In the genomic region with DNA sequence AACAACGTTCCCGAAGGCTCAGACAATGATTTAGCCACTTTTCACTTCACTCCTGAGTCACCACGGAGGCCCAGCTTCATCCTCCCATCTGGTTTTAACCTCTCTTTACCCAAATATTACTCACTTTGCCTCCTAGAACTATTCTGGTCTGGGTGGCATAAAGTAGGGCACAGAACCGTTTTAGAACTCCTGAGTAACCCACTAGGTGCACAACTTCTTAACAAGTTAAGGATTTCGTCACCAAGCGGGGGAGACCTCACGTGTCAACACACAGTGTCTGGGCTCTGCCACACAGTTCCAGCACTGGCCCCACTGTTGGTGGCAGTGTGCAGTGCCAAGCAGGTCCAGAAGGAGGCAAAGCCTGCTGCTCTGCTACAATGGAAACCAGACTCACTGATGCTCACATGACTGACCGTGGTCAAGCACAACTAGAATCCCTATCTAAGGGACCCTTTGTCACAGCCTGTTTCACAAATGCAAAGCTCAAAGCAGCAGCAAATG, we compare ENCODE assay signal across 12 cellular contexts.
DNase-seq lines count a peak whose midpoint lies in the region; ATAC-seq, FAIRE-seq and TF ChIP-seq lines count a peak whose summit lies in the region.
"Had no signal": no experiment of that assay in that cellular context is flagged by ENCODE, and none has a peak within 500 bp of the region (broad histone marks: within the 10 kb centered on the region; RNA-seq: fewer than 3 reads in every experiment).

No MANE protein-coding gene starts in this region.

- no peak overlapping the region for H3K4me2 ChIP-seq in SK-N-SH

- no peak overlapping the region for H2AFZ ChIP-seq in SK-N-SH (ENCODE audit: low read depth)

- H3K9me3 ChIP-seq in SK-N-SH, result no peaks in the 10 kb centered on the region

- DNase-seq in HT-29 (ENCODE audit: low spot score) (peak; percentile 2), SK-N-SH (no peak), frontal cortex (ENCODE audit: low spot score in 2 of 2) (peak; percentile 17 to 33), posterior cingulate gyrus (peak; percentile 43 to 95 (median 69)), mucosa of gallbladder (ENCODE audit: low spot score) (no peak), HPDE6-E6E7 (ENCODE audit: extremely low spot score) (no peak), natural killer cell (no peak)
- DNase-seq: activated CD4-positive, CD25-positive, alpha-beta regulatory T cell treated with anti-CD3 and anti-CD28 coated beads, Interleukin-2, amount 50 U/mL, for 72 hours; NCI-H2081 treated with DMSO at 0.1 percent for 48 hours; SHP77 treated with DMSO at 0.1 percent for 48 hours had no signal

- no peak overlapping the region for H3K4me3 ChIP-seq in SK-N-SH (ENCODE audit: low read depth in 2 of 2, low read length in 1 of 2)
- H3K4me3 ChIP-seq: coronary artery had no signal

- H3K27me3 ChIP-seq in SK-N-SH (ENCODE audit: insufficient read depth), result no peaks in the 10 kb centered on the region

- 54% methylated on average over 7 of the region's 8 CpGs for WGBS in SK-N-SH (ENCODE audit: low lambda C conversion rate)

- H3K9me3 Mint-ChIP-seq in natural killer cell, result no peaks in the 10 kb centered on the region

- no peaks in the 10 kb centered on the region for H4K20me1 ChIP-seq in SK-N-SH (ENCODE audit: insufficient read depth)

- peaks cover 0 to 3% of the 10 kb centered on the region in 2 experiments; a peak in 2 of 4 replicates for H3K4me1 ChIP-seq in SK-N-SH (ENCODE audit: control insufficient read depth in 1 of 2, insufficient read depth in 2 of 2, low read depth in 1 of 2, low read length in 1 of 2)

- peaks cover 0 to 11% of the 10 kb centered on the region in 2 donors for H3K4me1 Mint-ChIP-seq in natural killer cell

- no peak for FAIRE-seq in frontal cortex (lab: Jason Lieb, UNC)

- H3K79me2 ChIP-seq in SK-N-SH (ENCODE audit: insufficient read depth), result no peaks in the 10 kb centered on the region

- H3K9me2 ChIP-seq in SK-N-SH, result no peaks in the 10 kb centered on the region

- no peaks in the 10 kb centered on the region for H3K36me3 ChIP-seq in SK-N-SH (replicated peaks in 1 of 2; ENCODE audit: control insufficient read depth in 1 of 2, insufficient read depth in 2 of 2, low read length in 1 of 2)

- H3F3A ChIP-seq in SK-N-SH (replicated peaks; ENCODE audit: insufficient read depth), result no peaks in the 10 kb centered on the region

- no peaks in the 10 kb centered on the region for H3K36me3 Mint-ChIP-seq in natural killer cell

- CTCF ChIA-PET in SK-N-SH (lab: Yijun Ruan, JAX), result interaction anchor here (2.3 kb wide), 1 partner anchor 122 kb away, joined by 5 read pairs; a partner anchor contains a TSS

- H3K9ac ChIP-seq in SK-N-SH, result no peak overlapping the region

- H3K27ac ChIP-seq in SK-N-SH (ENCODE audit: low read depth in 2 of 2, low read length in 1 of 2), result no peak overlapping the region
- H3K27ac ChIP-seq: coronary artery had no signal

- peak; percentile 27 for TF ChIP-seq RAD21 in SK-N-SH (IDR thresholded peaks at IDR 0.05; ENCODE audit: low read length)

- H3K27ac Mint-ChIP-seq in natural killer cell, result no peak overlapping the region

- no peak for ATAC-seq in GM19328 (IDR thresholded peaks at IDR 0.05; ENCODE audit: unreplicated experiment)
- no peak for ATAC-seq in natural killer cell

- H3K4me3 Mint-ChIP-seq in natural killer cell, result no peak overlapping the region

- H3K27me3 Mint-ChIP-seq in natural killer cell (ENCODE audit: low read depth in 2 of 2), result peaks cover 15 to 42% of the 10 kb centered on the region in 2 donors

- TF ChIP-seq CTCF in SK-N-SH (IDR thresholded peaks at IDR 0.05) (no peak), natural killer cell (IDR thresholded peaks at IDR 0.05) (no peak)

- intact Hi-C loops in posterior cingulate gyrus (cut with DNase I), result loop anchor here (1.0 kb wide), 1 partner anchor 120 kb away; no protein-coding TSS in a partner anchor
- intact Hi-C loops in natural killer cell (cut with micrococcal nuclease), result no loop called here

- TF ChIP-seq EP300 in SK-N-SH (IDR thresholded peaks at IDR 0.05; ENCODE audit: borderline replicate concordance in 1 of 2, low read depth in 1 of 2, low read length in 1 of 2), result no peak

- POLR2A ChIA-PET in SK-N-SH (lab: Yijun Ruan, JAX), result no interaction called here

TF ChIP-seq in SK-N-SH, 30 proteins besides CTCF, POLR2A, EP300 and RAD21:
- TF ChIP-seq, protein P1, sequence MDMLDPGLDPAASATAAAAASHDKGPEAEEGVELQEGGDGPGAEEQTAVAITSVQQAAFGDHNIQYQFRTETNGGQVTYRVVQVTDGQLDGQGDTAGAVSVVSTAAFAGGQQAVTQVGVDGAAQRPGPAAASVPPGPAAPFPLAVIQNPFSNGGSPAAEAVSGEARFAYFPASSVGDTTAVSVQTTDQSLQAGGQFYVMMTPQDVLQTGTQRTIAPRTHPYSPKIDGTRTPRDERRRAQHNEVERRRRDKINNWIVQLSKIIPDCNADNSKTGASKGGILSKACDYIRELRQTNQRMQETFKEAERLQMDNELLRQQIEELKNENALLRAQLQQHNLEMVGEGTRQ (IDR thresholded peaks at IDR 0.05; ENCODE audit: borderline replicate concordance, low read depth, low read length), result no peak
- TF ChIP-seq, protein P2, sequence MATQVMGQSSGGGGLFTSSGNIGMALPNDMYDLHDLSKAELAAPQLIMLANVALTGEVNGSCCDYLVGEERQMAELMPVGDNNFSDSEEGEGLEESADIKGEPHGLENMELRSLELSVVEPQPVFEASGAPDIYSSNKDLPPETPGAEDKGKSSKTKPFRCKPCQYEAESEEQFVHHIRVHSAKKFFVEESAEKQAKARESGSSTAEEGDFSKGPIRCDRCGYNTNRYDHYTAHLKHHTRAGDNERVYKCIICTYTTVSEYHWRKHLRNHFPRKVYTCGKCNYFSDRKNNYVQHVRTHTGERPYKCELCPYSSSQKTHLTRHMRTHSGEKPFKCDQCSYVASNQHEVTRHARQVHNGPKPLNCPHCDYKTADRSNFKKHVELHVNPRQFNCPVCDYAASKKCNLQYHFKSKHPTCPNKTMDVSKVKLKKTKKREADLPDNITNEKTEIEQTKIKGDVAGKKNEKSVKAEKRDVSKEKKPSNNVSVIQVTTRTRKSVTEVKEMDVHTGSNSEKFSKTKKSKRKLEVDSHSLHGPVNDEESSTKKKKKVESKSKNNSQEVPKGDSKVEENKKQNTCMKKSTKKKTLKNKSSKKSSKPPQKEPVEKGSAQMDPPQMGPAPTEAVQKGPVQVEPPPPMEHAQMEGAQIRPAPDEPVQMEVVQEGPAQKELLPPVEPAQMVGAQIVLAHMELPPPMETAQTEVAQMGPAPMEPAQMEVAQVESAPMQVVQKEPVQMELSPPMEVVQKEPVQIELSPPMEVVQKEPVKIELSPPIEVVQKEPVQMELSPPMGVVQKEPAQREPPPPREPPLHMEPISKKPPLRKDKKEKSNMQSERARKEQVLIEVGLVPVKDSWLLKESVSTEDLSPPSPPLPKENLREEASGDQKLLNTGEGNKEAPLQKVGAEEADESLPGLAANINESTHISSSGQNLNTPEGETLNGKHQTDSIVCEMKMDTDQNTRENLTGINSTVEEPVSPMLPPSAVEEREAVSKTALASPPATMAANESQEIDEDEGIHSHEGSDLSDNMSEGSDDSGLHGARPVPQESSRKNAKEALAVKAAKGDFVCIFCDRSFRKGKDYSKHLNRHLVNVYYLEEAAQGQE (IDR thresholded peaks at IDR 0.05; ENCODE audit: low read depth, low read length), result no peak
- TF ChIP-seq GABPA (IDR thresholded peaks at IDR 0.05; ENCODE audit: low read depth) (no peak), NRF1 (IDR thresholded peaks at IDR 0.05; ENCODE audit: low read depth, low read length) (no peak), TAF1 (IDR thresholded peaks at IDR 0.05; ENCODE audit: borderline replicate concordance, low read depth, low read length) (no peak), EZH2phosphoT487 (IDR thresholded peaks at IDR 0.05; ENCODE audit: borderline replicate concordance, low read depth) (no peak), GATA2 (CRISPR knock-in tag; IDR thresholded peaks at IDR 0.05) (no peak), MEF2A (IDR thresholded peaks at IDR 0.05; ENCODE audit: borderline replicate concordance, low read depth) (no peak), RXRA (IDR thresholded peaks at IDR 0.05; ENCODE audit: borderline replicate concordance, low read depth) (no peak), FOXJ3 (CRISPR knock-in tag; IDR thresholded peaks at IDR 0.05) (no peak)
- TF ChIP-seq, protein P3, sequence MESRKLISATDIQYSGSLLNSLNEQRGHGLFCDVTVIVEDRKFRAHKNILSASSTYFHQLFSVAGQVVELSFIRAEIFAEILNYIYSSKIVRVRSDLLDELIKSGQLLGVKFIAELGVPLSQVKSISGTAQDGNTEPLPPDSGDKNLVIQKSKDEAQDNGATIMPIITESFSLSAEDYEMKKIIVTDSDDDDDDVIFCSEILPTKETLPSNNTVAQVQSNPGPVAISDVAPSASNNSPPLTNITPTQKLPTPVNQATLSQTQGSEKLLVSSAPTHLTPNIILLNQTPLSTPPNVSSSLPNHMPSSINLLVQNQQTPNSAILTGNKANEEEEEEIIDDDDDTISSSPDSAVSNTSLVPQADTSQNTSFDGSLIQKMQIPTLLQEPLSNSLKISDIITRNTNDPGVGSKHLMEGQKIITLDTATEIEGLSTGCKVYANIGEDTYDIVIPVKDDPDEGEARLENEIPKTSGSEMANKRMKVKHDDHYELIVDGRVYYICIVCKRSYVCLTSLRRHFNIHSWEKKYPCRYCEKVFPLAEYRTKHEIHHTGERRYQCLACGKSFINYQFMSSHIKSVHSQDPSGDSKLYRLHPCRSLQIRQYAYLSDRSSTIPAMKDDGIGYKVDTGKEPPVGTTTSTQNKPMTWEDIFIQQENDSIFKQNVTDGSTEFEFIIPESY (IDR thresholded peaks at IDR 0.05; ENCODE audit: borderline replicate concordance, low read depth), result no peak

Comparison
In these comparisons a context has a peak if more than half of its experiments do, and no peak if none do; other contexts are left out.
1. DNase-seq: peak in HT-29 (single experiment), frontal cortex (2 of 2) and posterior cingulate gyrus (10 of 10); none in SK-N-SH (single experiment), mucosa of gallbladder (single experiment), HPDE6-E6E7 (single experiment) and natural killer cell (single experiment).